19 cellular contexts compared by ENCODE assay signal in the genomic region with DNA sequence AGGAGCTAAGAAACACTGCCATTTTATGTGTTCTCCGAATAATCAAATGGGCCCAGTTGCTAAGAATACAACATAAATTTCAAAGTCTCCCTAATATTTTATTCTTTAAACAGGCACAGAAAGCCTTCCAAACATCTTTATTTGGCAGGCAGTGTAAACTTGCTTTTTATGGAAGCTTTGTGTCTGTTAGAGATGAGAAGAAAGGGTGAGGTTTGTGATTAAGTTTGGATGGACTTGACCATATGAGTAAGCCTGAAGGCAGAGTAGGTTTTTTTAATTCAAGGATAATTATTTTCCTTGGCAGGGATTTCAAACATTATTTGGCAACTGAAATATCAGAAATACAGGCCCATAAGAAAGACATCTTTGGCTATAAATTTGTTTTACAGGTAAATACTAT.
DNase-seq lines count a peak whose midpoint lies in the region; ATAC-seq and TF ChIP-seq lines count a peak whose summit lies in the region.
"Had no signal": no experiment of that assay in that cellular context is flagged by ENCODE, and none has a peak within 500 bp of the region (broad histone marks: within the 10 kb centered on the region; RNA-seq: fewer than 3 reads in every experiment).

No MANE protein-coding gene starts in this region.

- H3K9me3 ChIP-seq in CD4-positive, alpha-beta T cell (ENCODE audit: control insufficient read depth, low read length) = no peaks in the 10 kb centered on the region
- no peaks in the 10 kb centered on the region for H3K9me3 ChIP-seq in sigmoid colon
- H3K9me3 ChIP-seq: BLaER1 had no signal

- POLR2A ChIA-PET in CD4-positive, alpha-beta T cell (lab: Charles Lee) = interaction anchor here (0.6 to 1.2 kb wide), 2 partner anchors 11 to 839 kb away, joined by 3 read pairs; no protein-coding TSS in a partner anchor

- no peak for DNase-seq in CD4-positive, alpha-beta T cell
- DNase-seq in GM03348 (ENCODE audit: low spot score) (peak; percentile 13), memory B cell (ENCODE audit: low spot score in 2 of 2) (no peak), sigmoid colon (no peak), glutamatergic neuron (no peak)
- DNase-seq in activated naive CD8-positive, alpha-beta T cell treated with anti-CD3 and anti-CD28 coated beads, Interleukin-2, amount 50 U/mL, for 24 hours = no peak
- DNase-seq: activated naive CD4-positive, alpha-beta T cell treated with anti-CD3 and anti-CD28 coated beads for 36 hours; central memory CD4-positive, alpha-beta T cell; effector CD8-positive, alpha-beta T cell; foreskin melanocyte; left ventricle myocardium superior; NCI-H1105; NCI-H2171; NCI-H748 treated with DMSO at 0.1 percent for 48 hours; posterior cingulate gyrus; trophoblast cell had no signal

- peaks cover 0 to 33% (median 0%) of the 10 kb centered on the region in 4 donors for H3K36me3 ChIP-seq in sigmoid colon

- no peak for ATAC-seq in CD4-positive, alpha-beta T cell (ENCODE audit: poor library complexity)
- ATAC-seq in activated naive CD8-positive, alpha-beta T cell treated with anti-CD3 and anti-CD28 coated beads, Interleukin-2, amount 50 U/mL, for 24 hours = no peak
- ATAC-seq in memory B cell (ENCODE audit: low read depth) (no peak), HG03520 (IDR thresholded peaks at IDR 0.05; ENCODE audit: unreplicated experiment) (no peak)
- ATAC-seq: left ventricle myocardium superior had no signal

- no peak for TF ChIP-seq EP300 in sigmoid colon (IDR thresholded peaks at IDR 0.05)

- CTCF ChIA-PET in CD4-positive, alpha-beta T cell (lab: Charles Lee) = no interaction called here

- peak overlapping the region; percentile 67 for H3K27ac Mint-ChIP-seq in CD4-positive, alpha-beta T cell
- H3K27ac Mint-ChIP-seq in activated naive CD8-positive, alpha-beta T cell treated with anti-CD3 and anti-CD28 coated beads, Interleukin-2, amount 50 U/mL, for 24 hours = peak overlapping the region; percentile 75
- H3K27ac Mint-ChIP-seq in memory B cell = peak overlapping the region; percentile 89
- no peak overlapping the region for H3K27ac Mint-ChIP-seq in glutamatergic neuron (ENCODE audit: unreplicated experiment)

- no peaks in the 10 kb centered on the region for H3K27me3 Mint-ChIP-seq in CD4-positive, alpha-beta T cell
- H3K27me3 Mint-ChIP-seq in activated naive CD8-positive, alpha-beta T cell treated with anti-CD3 and anti-CD28 coated beads, Interleukin-2, amount 50 U/mL, for 24 hours = no peaks in the 10 kb centered on the region
- H3K27me3 Mint-ChIP-seq in memory B cell (no peaks in the 10 kb centered on the region), glutamatergic neuron (ENCODE audit: unreplicated experiment) (no peaks in the 10 kb centered on the region)

- H3K9me3 Mint-ChIP-seq in CD4-positive, alpha-beta T cell = no peaks in the 10 kb centered on the region
- no peaks in the 10 kb centered on the region for H3K9me3 Mint-ChIP-seq in activated naive CD8-positive, alpha-beta T cell treated with anti-CD3 and anti-CD28 coated beads, Interleukin-2, amount 50 U/mL, for 24 hours
- H3K9me3 Mint-ChIP-seq in memory B cell = no peaks in the 10 kb centered on the region
- no peaks in the 10 kb centered on the region for H3K9me3 Mint-ChIP-seq in glutamatergic neuron (ENCODE audit: unreplicated experiment)
- H3K9me3 Mint-ChIP-seq: activated naive CD4-positive, alpha-beta T cell treated with anti-CD3 and anti-CD28 coated beads for 36 hours had no signal

- H3K4me1 ChIP-seq in sigmoid colon = peaks cover 0 to 5% (median 0%) of the 10 kb centered on the region in 4 donors

- H3K27ac ChIP-seq in CD4-positive, alpha-beta T cell (ENCODE audit: low read depth, low read length) = no peak overlapping the region
- H3K27ac ChIP-seq in sigmoid colon = no peak overlapping the region
- H3K27ac ChIP-seq: BLaER1 had no signal

- H3K4me3 ChIP-seq in sigmoid colon = no peak overlapping the region
- H3K4me3 ChIP-seq: BLaER1, smooth muscle cell had no signal

- H3K27me3 ChIP-seq in CD4-positive, alpha-beta T cell (ENCODE audit: control insufficient read depth, insufficient read depth, low read length) = no peaks in the 10 kb centered on the region
- H3K27me3 ChIP-seq in sigmoid colon = no peaks in the 10 kb centered on the region
- H3K27me3 ChIP-seq: BLaER1 had no signal

- intact Hi-C loops in CD4-positive, alpha-beta T cell (cut with DNase I, micrococcal nuclease) = loop anchor here in 1 of 2 experiments (5.0 kb wide), 1 partner anchor 41 kb away; no protein-coding TSS in a partner anchor
- intact Hi-C loops in sigmoid colon (cut with DNase I) = no loop called here

- WGBS in sigmoid colon, 2 donors = 40 to 96% methylated on average over 1 of the region's 1 CpG

- peak overlapping the region; percentile 35 for H3K4me3 Mint-ChIP-seq in CD4-positive, alpha-beta T cell
- H3K4me3 Mint-ChIP-seq in activated naive CD8-positive, alpha-beta T cell treated with anti-CD3 and anti-CD28 coated beads, Interleukin-2, amount 50 U/mL, for 24 hours = no peak overlapping the region
- H3K4me3 Mint-ChIP-seq in memory B cell (no peak overlapping the region), glutamatergic neuron (ENCODE audit: unreplicated experiment) (no peak overlapping the region)
- H3K4me3 Mint-ChIP-seq: activated naive CD4-positive, alpha-beta T cell treated with anti-CD3 and anti-CD28 coated beads for 36 hours had no signal

- TF ChIP-seq POLR2A in sigmoid colon (IDR thresholded peaks at IDR 0.05) = no peak

- H3K4me1 Mint-ChIP-seq in CD4-positive, alpha-beta T cell (ENCODE audit: low read depth) = peaks cover 57% of the 10 kb centered on the region
- peaks cover 40% of the 10 kb centered on the region for H3K4me1 Mint-ChIP-seq in activated naive CD8-positive, alpha-beta T cell treated with anti-CD3 and anti-CD28 coated beads, Interleukin-2, amount 50 U/mL, for 24 hours
- H3K4me1 Mint-ChIP-seq in memory B cell (peaks cover 14% of the 10 kb centered on the region), glutamatergic neuron (ENCODE audit: low read depth, unreplicated experiment) (no peaks in the 10 kb centered on the region)

- H3K36me3 Mint-ChIP-seq in CD4-positive, alpha-beta T cell (ENCODE audit: low read depth) = peaks cover 91% of the 10 kb centered on the region
- peaks cover 68% of the 10 kb centered on the region for H3K36me3 Mint-ChIP-seq in activated naive CD8-positive, alpha-beta T cell treated with anti-CD3 and anti-CD28 coated beads, Interleukin-2, amount 50 U/mL, for 24 hours (ENCODE audit: low read depth)
- H3K36me3 Mint-ChIP-seq in memory B cell (peaks cover 22% of the 10 kb centered on the region), glutamatergic neuron (ENCODE audit: unreplicated experiment) (no peaks in the 10 kb centered on the region)

- TF ChIP-seq CTCF in CD4-positive, alpha-beta T cell (IDR thresholded peaks at IDR 0.05) = no peak
- TF ChIP-seq CTCF in sigmoid colon (IDR thresholded peaks at IDR 0.05) (no peak), glutamatergic neuron (IDR thresholded peaks at IDR 0.05; ENCODE audit: partially characterized antibody, unreplicated experiment) (no peak)
